23 cellular contexts compared by ENCODE assay signal in the genomic region with DNA sequence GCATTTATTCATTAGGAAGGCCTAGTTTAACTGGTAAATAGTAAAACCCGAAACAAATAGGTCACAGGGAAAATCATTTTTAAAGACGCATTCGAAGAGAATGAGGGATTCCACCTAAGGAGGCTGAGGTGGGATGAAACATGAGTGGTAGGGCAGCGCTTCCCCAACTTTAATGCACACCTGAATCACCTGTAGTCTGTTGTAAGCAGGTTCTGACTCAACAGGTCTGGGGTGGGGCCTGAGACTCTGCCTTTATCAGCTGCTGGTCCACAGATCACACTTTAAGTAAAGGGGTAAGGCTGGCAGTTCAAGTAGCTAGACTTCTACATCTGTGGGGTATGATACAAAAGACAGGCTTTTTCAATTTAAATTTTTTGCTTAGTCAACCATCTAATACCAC.
"Had no signal": no experiment of that assay in that cellular context is flagged by ENCODE, and none has a peak within 500 bp of the region (broad histone marks: within the 10 kb centered on the region; RNA-seq: fewer than 3 reads in every experiment).

No MANE protein-coding gene starts in this region.

- H3K36me3 ChIP-seq: adrenal gland, cardiac muscle cell had no signal

- ATAC-seq: activated CD8-positive, alpha-beta T cell treated with anti-CD3 and anti-CD28 coated beads, Interleukin-2, amount 10 ng/mL, durations not matched to agents 7 days and 5 days had no signal

- H3K9me3 ChIP-seq: adrenal gland had no signal

- DNase-seq: activated CD4-positive, alpha-beta T cell treated with anti-CD3 and anti-CD28 coated beads, Interleukin-2, amount 10 ng/mL, durations not matched to agents 24 days and 14 days; activated CD4-positive, alpha-beta T cell treated with anti-CD3 and anti-CD28 coated beads, Interleukin-2, amount 50 U/mL, for 48 hours; activated CD8-positive, alpha-beta T cell treated with anti-CD3 and anti-CD28 coated beads, Interleukin-2, amount 10 ng/mL, durations not matched to agents 7 days and 5 days; activated gamma-delta T cell; activated naive CD4-positive, alpha-beta T cell treated with Interleukin-2 at 50 U/mL for 16 hours; activated naive CD8-positive, alpha-beta T cell treated with anti-CD3 and anti-CD28 coated beads, Interleukin-2, amount 10 ng/mL, durations not matched to agents 7 days and 5 days; activated T-cell treated with anti-CD3 and anti-CD28 coated beads, Interleukin-2, amount 50 U/mL, for 24 hours; adrenal gland; Kasumi-1; KG1; NCI-H1092 treated with DMSO at 0.1 percent for 48 hours; NCI-H146; NCI-H187; NCI-H2029 treated with DMSO at 0.1 percent for 48 hours; NCI-H2107; NCI-H2171; NCI-H510A; NCI-H526; NCI-H748 treated with DMSO at 0.1 percent for 48 hours; NK-92 treated with Interleukin-12 subunit alpha and Interleukin-12 subunit beta, amount 100 ng/mL, for 24 hours; Right ventricle myocardium superior had no signal

- H3K27me3 ChIP-seq: adrenal gland, cardiac muscle cell had no signal

- H3K27ac ChIP-seq: adrenal gland, cardiac muscle cell, SK-N-MC had no signal

- H3K4me1 ChIP-seq: adrenal gland had no signal

- H3K4me3 ChIP-seq: adrenal gland, cardiac muscle cell, SK-N-MC had no signal
